ENCODE assay signal across 8 cellular contexts in genomic region chr3:40524571-40525285, GRCh38. TPM values are rescaled to one million over a fixed set of nuclear protein-coding genes. Genes with fewer than 3 reads are reported as not detected.
DNase-seq lines count a peak whose midpoint lies in the region; ATAC-seq and TF ChIP-seq lines count a peak whose summit lies in the region.

TSS of gene ZNF621 (plus strand) at chr3:40524960. CDS start at chr3:40525841, 881 bp downstream.

- H3K36me3 Mint-ChIP-seq in activated naive CD4-positive, alpha-beta T cell treated with anti-CD3 and anti-CD28 coated beads, Interleukin-2, amount 10 ng/mL, durations not matched to agents 7 days and 5 days: peaks cover 36% of the 10 kb centered on the region

- H3K9ac ChIP-seq in SK-N-MC (ENCODE audit: insufficient read length): peak within 1 kb of the TSS; percentile 89

- peak within 1 kb of the TSS; percentile 92 for H3K27ac Mint-ChIP-seq in activated naive CD4-positive, alpha-beta T cell treated with anti-CD3 and anti-CD28 coated beads, Interleukin-2, amount 10 ng/mL, durations not matched to agents 7 days and 5 days

- H3K27me3 Mint-ChIP-seq in activated naive CD4-positive, alpha-beta T cell treated with anti-CD3 and anti-CD28 coated beads, Interleukin-2, amount 10 ng/mL, durations not matched to agents 7 days and 5 days: no peaks in the 10 kb centered on the region

- H3K9me3 Mint-ChIP-seq in activated naive CD4-positive, alpha-beta T cell treated with anti-CD3 and anti-CD28 coated beads, Interleukin-2, amount 10 ng/mL, durations not matched to agents 7 days and 5 days: no peaks in the 10 kb centered on the region

- peak within 1 kb of the TSS; percentile 88 for H3K4me3 Mint-ChIP-seq in activated naive CD4-positive, alpha-beta T cell treated with anti-CD3 and anti-CD28 coated beads, Interleukin-2, amount 10 ng/mL, durations not matched to agents 7 days and 5 days

- DNase-seq in GDM1 (lab: John Stamatoyannopoulos, UW): peak; percentile 73
- DNase-seq in H4 (ENCODE audit: low spot score): peak; percentile 60
- peak; percentile 49 for DNase-seq in LNCaP clone FGC (ENCODE audit: low read depth)
- DNase-seq in SK-N-MC (ENCODE audit: low read depth, low spot score): no peak
- DNase-seq in activated naive CD4-positive, alpha-beta T cell treated with anti-CD3 and anti-CD28 coated beads, Interleukin-2, amount 10 ng/mL, durations not matched to agents 7 days and 5 days: peak; percentile 89
- DNase-seq in globus pallidus (ENCODE audit: low spot score): peak; percentile 86
- peak; percentile 55 for DNase-seq in omental fat pad (ENCODE audit: low spot score)

- peak; percentile 99 for ATAC-seq in omental fat pad (ENCODE audit: low FRiP score)

- H3K36me3 ChIP-seq in SK-N-MC (ENCODE audit: insufficient read depth, low read length): no peaks in the 10 kb centered on the region; the same call in 1 of the 2 replicates

- CTCF ChIA-PET in activated naive CD4-positive, alpha-beta T cell treated with anti-CD3 and anti-CD28 coated beads, Interleukin-2, amount 10 ng/mL, durations not matched to agents 7 days and 5 days (lab: Charles Lee): interaction anchor here (0.6 to 1.2 kb wide), 4 partner anchors 19 to 217 kb away, joined by 3 read pairs; partner anchors contain the start of gene ZNF620

- peak; percentile 15; the same call in 1 of the 2 replicates for TF ChIP-seq CTCF in LNCaP clone FGC (IDR thresholded peaks at IDR 0.05; ENCODE audit: control insufficient read depth, extremely low read depth, insufficient read depth)
- TF ChIP-seq CTCF in omental fat pad (IDR thresholded peaks at IDR 0.05): no peak

- no peaks in the 10 kb centered on the region for H3K9me3 ChIP-seq in SK-N-MC (ENCODE audit: low read depth, low read length)

- H3K27ac ChIP-seq in SK-N-MC: no peak within 1 kb of the TSS
- peak within 1 kb of the TSS; percentile 96 for H3K27ac ChIP-seq in temporal lobe (ENCODE audit: low read depth, low read length)

- H3K4me3 ChIP-seq in LNCaP clone FGC (ENCODE audit: low read depth, low read length) (peak within 1 kb of the TSS; percentile 69), SK-N-MC (peak within 1 kb of the TSS; percentile 84)

- peaks cover 34% of the 10 kb centered on the region for H3K4me1 Mint-ChIP-seq in activated naive CD4-positive, alpha-beta T cell treated with anti-CD3 and anti-CD28 coated beads, Interleukin-2, amount 10 ng/mL, durations not matched to agents 7 days and 5 days

RNA-seq across cellular contexts. Expression of gene ZNF621, which starts in this region (rescaled TPM):
- total RNA-seq in H4 (2014; rRNA removed; shearing (Covaris generic)): 3.5 and 10.0 TPM in 2 replicates
- total RNA-seq in omental fat pad (10 to 100 TPM; 12.2 to 26.8 (median 16.4) TPM), temporal lobe (12.5 TPM)
